ENCODE assay signal across 9 cellular contexts in the genomic region with DNA sequence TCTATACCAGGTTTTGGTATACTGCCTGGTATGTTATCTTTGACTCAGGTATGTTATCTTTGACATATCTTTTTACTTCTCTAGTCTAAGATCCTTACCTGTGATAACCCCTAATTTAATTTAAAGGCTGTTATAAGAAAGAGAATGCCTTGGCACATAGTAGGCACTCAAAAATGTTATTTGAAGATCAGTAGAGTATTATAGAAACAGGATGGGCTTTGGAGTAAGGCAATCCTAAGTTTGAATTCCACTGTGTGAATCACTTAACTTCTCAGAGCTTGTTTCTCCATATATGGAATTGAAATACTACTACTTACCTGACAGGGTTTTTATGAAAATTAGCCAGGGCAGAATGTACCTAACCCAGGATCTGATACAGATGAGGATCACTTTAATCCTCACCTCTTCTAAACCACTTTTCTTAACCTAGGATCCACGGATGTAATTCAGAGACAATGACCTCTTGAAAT. TPM values are rescaled to one million over a fixed set of nuclear protein-coding genes. Genes with fewer than 3 reads are reported as not detected.
DNase-seq lines count a peak whose midpoint lies in the region; ATAC-seq and TF ChIP-seq lines count a peak whose summit lies in the region.
"Had no signal": no experiment of that assay in that cellular context is flagged by ENCODE, and none has a peak within 500 bp of the region (broad histone marks: within the 10 kb centered on the region; RNA-seq: fewer than 3 reads in every experiment).

No MANE protein-coding gene starts in this region.

- peaks cover 3% of the 10 kb centered on the region for H3K36me3 ChIP-seq in Panc1 (ENCODE audit: control insufficient read depth, insufficient read depth, low read length)

- H3K9me3 Mint-ChIP-seq in activated naive CD4-positive, alpha-beta T cell treated with anti-CD3 and anti-CD28 coated beads for 36 hours = no peaks in the 10 kb centered on the region
- H3K9me3 Mint-ChIP-seq in stimulated activated memory B cell treated with anti-CD40 and anti-IgM and Interleukin-4, amounts not matched to agents 10 μg/mL and 1 μg/mL and 100 μg/mL, for 72 hours = no peaks in the 10 kb centered on the region

- POLR2A ChIA-PET in Panc1 (lab: Charles Lee) = interaction anchor here (0.6 to 0.7 kb wide), 2 partner anchors 13 to 212 kb away, joined by 3 to 5 read pairs; no protein-coding TSS in a partner anchor

- peak overlapping the region; percentile 99 for H3K4me3 Mint-ChIP-seq in activated naive CD4-positive, alpha-beta T cell treated with anti-CD3 and anti-CD28 coated beads for 36 hours
- peak overlapping the region; percentile 96 for H3K4me3 Mint-ChIP-seq in stimulated activated memory B cell treated with anti-CD40 and anti-IgM and Interleukin-4, amounts not matched to agents 10 μg/mL and 1 μg/mL and 100 μg/mL, for 72 hours

- peaks cover 17% of the 10 kb centered on the region; the same call in 1 of the 2 replicates for H3K4me1 ChIP-seq in Panc1 (ENCODE audit: control insufficient read depth, insufficient read depth, low read length)

- no peak for DNase-seq in activated naive CD4-positive, alpha-beta T cell treated with anti-CD3 and anti-CD28 coated beads for 36 hours
- DNase-seq in activated naive CD4-positive, alpha-beta T cell treated with anti-CD3 and anti-CD28 coated beads, Interleukin-2, amount 50 U/mL, for 16 hours = no peak
- DNase-seq in Panc1 (ENCODE audit: low read depth, low spot score) (no peak), epithelial cell of proximal tubule (ENCODE audit: low read depth) (peak; percentile 33), NOMO-1 treated with dmso at 0.1 percent for 144 hours (lab: John Stamatoyannopoulos, UW; ENCODE audit: unreplicated experiment) (no peak)

- peaks cover 16% of the 10 kb centered on the region for H3K36me3 Mint-ChIP-seq in activated naive CD4-positive, alpha-beta T cell treated with anti-CD3 and anti-CD28 coated beads for 36 hours (ENCODE audit: low read depth)
- peaks cover 5% of the 10 kb centered on the region for H3K36me3 Mint-ChIP-seq in stimulated activated memory B cell treated with anti-CD40 and anti-IgM and Interleukin-4, amounts not matched to agents 10 μg/mL and 1 μg/mL and 100 μg/mL, for 72 hours

- ATAC-seq in Panc1 (no peak), HG03175 (IDR thresholded peaks at IDR 0.05; ENCODE audit: unreplicated experiment) (no peak), HG03280 (IDR thresholded peaks at IDR 0.05; ENCODE audit: unreplicated experiment) (no peak)
- no peak for ATAC-seq in stimulated activated memory B cell treated with anti-CD40 and anti-IgM and Interleukin-4, amounts not matched to agents 10 μg/mL and 1 μg/mL and 100 μg/mL, for 72 hours

- no peaks in the 10 kb centered on the region for H3K27me3 Mint-ChIP-seq in activated naive CD4-positive, alpha-beta T cell treated with anti-CD3 and anti-CD28 coated beads for 36 hours (ENCODE audit: low read depth)
- H3K27me3 Mint-ChIP-seq in stimulated activated memory B cell treated with anti-CD40 and anti-IgM and Interleukin-4, amounts not matched to agents 10 μg/mL and 1 μg/mL and 100 μg/mL, for 72 hours = no peaks in the 10 kb centered on the region

- H3K27me3 ChIP-seq in Panc1 (ENCODE audit: control insufficient read depth, insufficient read depth, low read length) = no peaks in the 10 kb centered on the region
- H3K27me3 ChIP-seq: gastroesophageal sphincter had no signal

- peak overlapping the region; percentile 89 for H3K27ac Mint-ChIP-seq in activated naive CD4-positive, alpha-beta T cell treated with anti-CD3 and anti-CD28 coated beads for 36 hours
- H3K27ac Mint-ChIP-seq in stimulated activated memory B cell treated with anti-CD40 and anti-IgM and Interleukin-4, amounts not matched to agents 10 μg/mL and 1 μg/mL and 100 μg/mL, for 72 hours = peak overlapping the region; percentile 79

- peak overlapping the region; percentile 85 for H3K27ac ChIP-seq in Panc1 (ENCODE audit: low read length)

- no TSS peak for BruUV-seq in Panc1 (replicated peaks; lab: Mats Ljungman, UMichigan)

- CTCF ChIA-PET in activated naive CD4-positive, alpha-beta T cell treated with anti-CD3 and anti-CD28 coated beads for 36 hours (lab: Charles Lee) = interaction anchor here (1.7 kb wide), 1 partner anchor 204 kb away, joined by 5 read pairs; no protein-coding TSS in a partner anchor
- CTCF ChIA-PET in Panc1 (lab: Charles Lee) = no interaction called here

- TF ChIP-seq CTCF in Panc1 (IDR thresholded peaks at IDR 0.05) = no peak
- no peak for TF ChIP-seq CTCF in epithelial cell of proximal tubule (conservative IDR thresholded peaks at IDR 0.05; ENCODE audit: low read depth, low read length)

- intact Hi-C loops in activated naive CD4-positive, alpha-beta T cell treated with anti-CD3 and anti-CD28 coated beads for 36 hours (cut with micrococcal nuclease) = no loop called here
- intact Hi-C loops in Panc1 (cut with micrococcal nuclease; ENCODE audit: unreplicated experiment) = no loop called here

- in situ Hi-C loops in Panc1 (cut with HindIII; ENCODE audit: low pct_unique_long_range_greater_than_20kb, low sequenced_read_pairs) = no loop called here

- H3K4me3 ChIP-seq in Panc1 (ENCODE audit: low read depth in 2 of 2, low read length in 2 of 2) = peak overlapping the region; percentile 65 to 93; a peak in 3 of 4 replicates
- peak overlapping the region; percentile 93 for H3K4me3 ChIP-seq in epithelial cell of proximal tubule (ENCODE audit: low read depth, low read length)

- H3K4me1 Mint-ChIP-seq in activated naive CD4-positive, alpha-beta T cell treated with anti-CD3 and anti-CD28 coated beads for 36 hours (ENCODE audit: low read depth) = peaks cover 22% of the 10 kb centered on the region
- peaks cover 9% of the 10 kb centered on the region for H3K4me1 Mint-ChIP-seq in stimulated activated memory B cell treated with anti-CD40 and anti-IgM and Interleukin-4, amounts not matched to agents 10 μg/mL and 1 μg/mL and 100 μg/mL, for 72 hours

- H3K9me3 ChIP-seq in Panc1 (ENCODE audit: control insufficient read depth, insufficient read depth, low read depth, low read length) = no peaks in the 10 kb centered on the region
- H3K9me3 ChIP-seq: gastroesophageal sphincter had no signal

RNA-seq across cellular contexts. Expression of a gene that starts 1.2 kb away (rescaled TPM):
- total RNA-seq in activated naive CD4-positive, alpha-beta T cell treated with anti-CD3 and anti-CD28 coated beads for 36 hours = 10 to 100 TPM; 12.0 to 12.9 TPM
- total RNA-seq in Panc1 (2021; ENCODE audit: unreplicated experiment) = 9.4 TPM
- 1.5 TPM for polyA plus RNA-seq in Panc1 (2012; ENCODE audit: insufficient read length)
- total RNA-seq in epithelial cell of proximal tubule = 12.6 and 20.8 TPM in 2 replicates
